ENCODE assay signal across 24 cellular contexts in the genomic region with DNA sequence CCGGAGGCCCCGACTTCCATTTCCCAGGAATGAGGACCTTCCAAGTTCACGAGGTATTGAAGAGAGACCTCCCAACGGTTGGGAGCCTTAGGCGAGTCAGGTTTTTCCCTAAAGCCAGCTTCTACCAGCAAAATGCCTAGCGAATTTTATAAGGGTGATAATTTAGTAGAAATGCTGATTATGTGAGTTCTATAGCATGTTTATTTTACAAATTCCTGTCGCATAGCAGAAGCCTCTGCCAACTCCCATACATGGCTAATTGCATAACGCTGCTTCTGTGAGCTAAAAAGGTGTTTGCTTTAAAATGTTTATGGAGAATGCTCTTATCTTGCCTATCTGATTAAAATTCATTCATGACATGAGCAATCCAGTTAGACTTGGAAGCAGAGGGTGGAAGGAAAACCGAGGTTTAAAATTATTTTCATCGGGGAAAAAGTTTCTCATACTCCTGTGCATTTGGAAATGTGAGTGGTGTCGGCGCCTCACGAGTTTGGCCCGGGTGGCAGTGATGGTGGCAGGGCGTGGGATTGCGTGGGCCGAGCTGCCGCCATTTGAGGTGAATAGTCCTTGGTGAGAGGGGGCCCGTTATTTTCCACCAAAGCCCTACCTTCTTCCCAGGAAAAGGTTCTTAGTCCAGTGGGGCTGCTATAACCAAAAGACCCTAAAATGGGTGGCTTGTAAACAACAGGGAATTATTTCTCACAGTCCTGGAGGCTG.
DNase-seq lines count a peak whose midpoint lies in the region; ATAC-seq, FAIRE-seq and TF ChIP-seq lines count a peak whose summit lies in the region.
"Had no signal": no experiment of that assay in that cellular context is flagged by ENCODE, and none has a peak within 500 bp of the region (broad histone marks: within the 10 kb centered on the region; RNA-seq: fewer than 3 reads in every experiment).

No MANE protein-coding gene starts in this region.

- TF ChIP-seq CTCF in A549 (IDR thresholded peaks at IDR 0.05) (no peak), dorsolateral prefrontal cortex (IDR thresholded peaks at IDR 0.05 in 54 of 56, conservative IDR thresholded peaks at IDR 0.05 in 2 of 56; ENCODE audit: low read depth in 1 of 56, partially characterized antibody in 56 of 56) (no peak), mesothelial cell of epicardium (IDR thresholded peaks at IDR 0.05; ENCODE audit: unreplicated experiment) (no peak), GM10266 (IDR thresholded peaks at IDR 0.05; ENCODE audit: control insufficient read depth, insufficient read depth, low read depth, missing control alignments) (no peak)

- 66% methylated on average over 19 of the region's 19 CpGs for WGBS in A549 (ENCODE audit: missing lambda C conversion rate)

- CTCF ChIA-PET in A549 (lab: Yijun Ruan, JAX), result interaction anchor here (1.1 to 2.6 kb wide), 3 partner anchors 13 to 327 kb away, joined by 4 to 14 read pairs (median 7); no protein-coding TSS in a partner anchor

- POLR2A ChIA-PET in A549 (lab: Yijun Ruan, JAX), result no interaction called here

- H3K9me3 ChIP-seq in A549, result no peaks in the 10 kb centered on the region
- H3K9me3 ChIP-seq: right atrium auricular region, stomach, upper lobe of right lung had no signal

- no peak for TF ChIP-seq POLR2A in A549 (IDR thresholded peaks at IDR 0.05; ENCODE audit: low read length)

- TF ChIP-seq EP300 in A549 (IDR thresholded peaks at IDR 0.05), result no peak

- H3K4me3 ChIP-seq in A549 (no peak overlapping the region), dorsolateral prefrontal cortex (no peak overlapping the region)
- H3K4me3 ChIP-seq: right atrium auricular region, stomach, upper lobe of right lung had no signal

- peaks cover 25% of the 10 kb centered on the region for H3K4me1 ChIP-seq in A549

- peak overlapping the region; percentile 38; the same call in 2 of the 3 replicates for H3K4me2 ChIP-seq in A549

- H3K9me3 Mint-ChIP-seq in mesothelial cell of epicardium, result no peaks in the 10 kb centered on the region
- H3K9me3 Mint-ChIP-seq: activated CD8-positive, alpha-beta T cell treated with anti-CD3 and anti-CD28 coated beads for 36 hours; naive B cell had no signal

- DNase-seq in A549 (ENCODE audit: low read depth in 1 of 2, low spot score in 1 of 2) (no peak), RPMI7951 (ENCODE audit: low read depth) (peak; percentile 22), dorsolateral prefrontal cortex (peak in 1 of 10 donors; percentile 46), mesothelial cell of epicardium (ENCODE audit: low spot score in 2 of 2, unreplicated experiment in 2 of 2) (no peak), NCI-H2107 (lab: John Stamatoyannopoulos, UW) (no peak), GM10266 (ENCODE audit: extremely low spot score) (no peak)
- DNase-seq in stimulated activated CD4-positive, alpha-beta T cell treated with anti-CD3 and anti-CD28 coated beads, Interleukin-1b, Interleukin-23, amount 100 ng/mL, for 48 hours, result no peak
- DNase-seq: 8988T; activated CD8-positive, alpha-beta T cell treated with anti-CD3 and anti-CD28 coated beads for 36 hours; C1 segment of cervical spinal cord; Karpas-422; mammary epithelial cell; naive B cell; NCI-H187 treated with DMSO at 0.1 percent for 48 hours; NCI-H2227 treated with DMSO at 0.1 percent for 48 hours; stimulated activated CD4-positive, alpha-beta T cell treated with anti-CD3 and anti-CD28 coated beads, Interleukin-12 subunit alpha, Interleukin-12 subunit beta, amount 100 ng/mL, for 4 hours; stomach; T-helper 9 cell; upper lobe of right lung had no signal

- peaks cover 11% of the 10 kb centered on the region for H3K36me3 Mint-ChIP-seq in mesothelial cell of epicardium
- H3K36me3 Mint-ChIP-seq: naive B cell had no signal

- no peaks in the 10 kb centered on the region for H3K27me3 Mint-ChIP-seq in mesothelial cell of epicardium (ENCODE audit: low read depth)
- H3K27me3 Mint-ChIP-seq: naive B cell had no signal

- H3K27ac ChIP-seq in A549 (no peak overlapping the region), dorsolateral prefrontal cortex (peak overlapping the region in 50 of 59 donors; percentile 5 to 85 (median 64))
- H3K27ac ChIP-seq: epithelial cell of prostate, right atrium auricular region, upper lobe of right lung had no signal

- peaks cover 18% of the 10 kb centered on the region for H3K4me1 Mint-ChIP-seq in mesothelial cell of epicardium

- no peak for TF ChIP-seq RAD21 in A549 (conservative IDR thresholded peaks at IDR 0.05 in 1 of 2, IDR thresholded peaks at IDR 0.05 in 1 of 2)

- FAIRE-seq in A549 (lab: Jason Lieb, UNC), result no peak
- FAIRE-seq: D721Med, GM18507 had no signal

- intact Hi-C loops in dorsolateral prefrontal cortex (cut with DNase I), result no loop called here

- ATAC-seq in A549, result no peak
- no peak for ATAC-seq in GM18909 (IDR thresholded peaks at IDR 0.05; ENCODE audit: poor library complexity, unreplicated experiment)
- ATAC-seq: activated CD8-positive, alpha-beta T cell treated with anti-CD3 and anti-CD28 coated beads for 36 hours; upper lobe of right lung had no signal

- H3K4me3 Mint-ChIP-seq in mesothelial cell of epicardium, result no peak overlapping the region
- H3K4me3 Mint-ChIP-seq: activated CD8-positive, alpha-beta T cell treated with anti-CD3 and anti-CD28 coated beads for 36 hours had no signal

- H3K27ac Mint-ChIP-seq in mesothelial cell of epicardium, result peak overlapping the region; percentile 67
- H3K27ac Mint-ChIP-seq: activated CD8-positive, alpha-beta T cell treated with anti-CD3 and anti-CD28 coated beads for 36 hours had no signal

- peaks cover 0 to 4% (median 0%) of the 10 kb centered on the region in 45 donors for H3K27me3 ChIP-seq in dorsolateral prefrontal cortex
- H3K27me3 ChIP-seq: right atrium auricular region, upper lobe of right lung had no signal

TF ChIP-seq in A549, 52 proteins besides CTCF, POLR2A, EP300 and RAD21:
- TF ChIP-seq, protein P1, sequence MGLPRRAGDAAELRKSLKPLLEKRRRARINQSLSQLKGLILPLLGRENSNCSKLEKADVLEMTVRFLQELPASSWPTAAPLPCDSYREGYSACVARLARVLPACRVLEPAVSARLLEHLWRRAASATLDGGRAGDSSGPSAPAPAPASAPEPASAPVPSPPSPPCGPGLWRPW (IDR thresholded peaks at IDR 0.05), result no peak
- TF ChIP-seq ZC3H11A (IDR thresholded peaks at IDR 0.05), result no peak
- no peak for TF ChIP-seq KDM5A (IDR thresholded peaks at IDR 0.05)
- TF ChIP-seq MYC (IDR thresholded peaks at IDR 0.05; ENCODE audit: borderline replicate concordance, low read length), result no peak
- TF ChIP-seq CEBPB (IDR thresholded peaks at IDR 0.05), result peak in 1 of 2 experiments; percentile 20; a peak in 1 of 4 replicates
- TF ChIP-seq EHF (CRISPR knock-in tag; IDR thresholded peaks at IDR 0.05), result no peak

Comparison
In these comparisons a context has a peak if more than half of its experiments do, and no peak if none do; other contexts are left out.
1. H3K27ac ChIP-seq: peak in dorsolateral prefrontal cortex (50 of 59); none in A549 (0 of 2).